ENCODE assay signal across 20 cellular contexts in genomic region chr3:179192542-179192941, GRCh38. TPM values are rescaled to one million over a fixed set of nuclear protein-coding genes. Genes with fewer than 3 reads are reported as not detected.
DNase-seq lines count a peak whose midpoint lies in the region; ATAC-seq, FAIRE-seq and TF ChIP-seq lines count a peak whose summit lies in the region.
"Had no signal": no experiment of that assay in that cellular context is flagged by ENCODE, and none has a peak within 500 bp of the region (broad histone marks: within the 10 kb centered on the region; RNA-seq: fewer than 3 reads in every experiment).

No MANE protein-coding gene starts in this region.

- in situ Hi-C loops in HepG2 (cut with HindIII; ENCODE audit: extremely low pct_ligation_motif_present, low pct_unique_long_range_greater_than_20kb) = no loop called here
- in situ Hi-C loops in GM12878 (cut with MboI) = no loop called here

- intact Hi-C loops in HepG2 (cut with micrococcal nuclease; ENCODE audit: unreplicated experiment) (no loop called here), right lobe of liver (cut with DNase I) (no loop called here), GM12878 (cut with micrococcal nuclease; ENCODE audit: unreplicated experiment) (no loop called here)

- no peak overlapping the region for H2BK120ac ChIP-seq in mesenchymal stem cell (ENCODE audit: low read depth, low read length)

- no peaks in the 10 kb centered on the region for H3K9me3 Mint-ChIP-seq in osteocyte (ENCODE audit: unreplicated experiment)
- H3K9me3 Mint-ChIP-seq: CD4-positive, alpha-beta memory T cell; HFFc6 had no signal

- no peak for TF ChIP-seq RAD21 in HepG2 (CRISPR knock-in tag; IDR thresholded peaks at IDR 0.05)
- TF ChIP-seq RAD21 in GM12878 (IDR thresholded peaks at IDR 0.05; ENCODE audit: insufficient read depth, low read depth, low read length) = no peak

- H2AK5ac ChIP-seq in mesenchymal stem cell (ENCODE audit: low read length, severe bottlenecking) = no peak overlapping the region

- no peak overlapping the region for H3K23ac ChIP-seq in mesenchymal stem cell (ENCODE audit: low read length in 2 of 2)

- CTCF ChIA-PET in HepG2 (lab: Yijun Ruan, JAX; ENCODE audit: low intra/inter-chr PET ratio, low total read pairs) = no interaction called here
- CTCF ChIA-PET in GM12878 (lab: Yijun Ruan, JAX) = interaction anchor here (1.6 kb wide), 1 partner anchor 25 kb away, joined by 3 read pairs; no protein-coding TSS in a partner anchor

- H3K4me3 ChIP-seq in HepG2 (replicated peaks in 1 of 3; ENCODE audit: insufficient read depth in 1 of 3, low read depth in 2 of 3, low read length in 3 of 3) (no peak overlapping the region), right lobe of liver (no peak overlapping the region), LNCaP clone FGC (ENCODE audit: low read depth, low read length) (no peak overlapping the region), GM12878 (no peak overlapping the region), mesenchymal stem cell (ENCODE audit: insufficient read depth in 1 of 2, low read depth in 1 of 2, low read length in 2 of 2) (no peak overlapping the region)
- H3K4me3 ChIP-seq: BLaER1 treated with 17β-estradiol and CSF1 and Interleukin-3, amounts not matched to agents 10 nM and 100 nM had no signal

- WGBS in HepG2 (ENCODE audit: low lambda C conversion rate) = 88% methylated on average over 3 of the region's 3 CpGs
- 63% methylated on average over 3 of the region's 3 CpGs for WGBS in right lobe of liver (ENCODE audit: insufficient coverage, low coverage, low lambda C conversion rate, missing lambda C conversion rate)
- WGBS in GM12878 (ENCODE audit: insufficient coverage, insufficient replicate concordance, low lambda C conversion rate, missing lambda C conversion rate) = 64% methylated on average over 3 of the region's 3 CpGs
- WGBS in mesenchymal stem cell = 80% methylated on average over 2 of the region's 3 CpGs

- no peaks in the 10 kb centered on the region for H3K27me3 Mint-ChIP-seq in osteocyte (ENCODE audit: unreplicated experiment)
- H3K27me3 Mint-ChIP-seq: CD4-positive, alpha-beta memory T cell had no signal

- no peak overlapping the region for H3K4ac ChIP-seq in mesenchymal stem cell (ENCODE audit: low read depth in 1 of 2, low read length in 2 of 2)

- H3K9ac ChIP-seq in HepG2 (ENCODE audit: insufficient read depth, low read depth, low read length) (no peak overlapping the region), GM12878 (ENCODE audit: control insufficient read depth, insufficient read depth, low read length) (no peak overlapping the region), mesenchymal stem cell (ENCODE audit: low read length) (no peak overlapping the region)
- H3K9ac ChIP-seq: BLaER1 treated with 17β-estradiol and CSF1 and Interleukin-3, amounts not matched to agents 10 nM and 100 nM had no signal

- no peak overlapping the region for H2BK12ac ChIP-seq in mesenchymal stem cell (ENCODE audit: low read length in 2 of 2)

- H3K36me3 ChIP-seq in HepG2 (replicated peaks in 1 of 2; ENCODE audit: control insufficient read depth in 1 of 2, insufficient read depth in 2 of 2, low read length in 2 of 2) (no peaks in the 10 kb centered on the region), right lobe of liver (no peaks in the 10 kb centered on the region), GM12878 (ENCODE audit: control insufficient read depth in 2 of 2, insufficient read depth in 2 of 2, low read length in 1 of 2) (no peaks in the 10 kb centered on the region), mesenchymal stem cell (ENCODE audit: control insufficient read depth in 1 of 2, insufficient read depth in 2 of 2, low read depth in 1 of 2, low read length in 2 of 2) (no peaks in the 10 kb centered on the region)
- H3K36me3 ChIP-seq: BLaER1 treated with 17β-estradiol and CSF1 and Interleukin-3, amounts not matched to agents 10 nM and 100 nM had no signal

- POLR2A ChIA-PET in HepG2 (lab: Yijun Ruan, JAX) (no interaction called here), GM12878 (lab: Charles Lee) (no interaction called here)

- H3K4me1 Mint-ChIP-seq in osteocyte (ENCODE audit: unreplicated experiment) = peaks cover 84% of the 10 kb centered on the region

- H3K79me1 ChIP-seq in mesenchymal stem cell (replicated peaks; ENCODE audit: low read length, poor library complexity, severe bottlenecking) = peaks cover 16% of the 10 kb centered on the region

- H3K4me1 ChIP-seq in HepG2 (ENCODE audit: insufficient read depth, low read length) (peaks cover 8% of the 10 kb centered on the region), right lobe of liver (peaks cover 0 to 7% (median 0%) of the 10 kb centered on the region in 4 donors), GM12878 (ENCODE audit: control insufficient read depth, insufficient read depth, low read length) (peaks cover 14% of the 10 kb centered on the region), mesenchymal stem cell (ENCODE audit: control insufficient read depth, insufficient read depth, low read depth, low read length) (peaks cover 4% of the 10 kb centered on the region)

- no peak overlapping the region for H3K4me2 ChIP-seq in HepG2 (ENCODE audit: low read depth, low read length)
- no peak overlapping the region for H3K4me2 ChIP-seq in GM12878 (ENCODE audit: control insufficient read depth, insufficient read depth)
- H3K4me2 ChIP-seq in mesenchymal stem cell (ENCODE audit: low read length, poor library complexity, severe bottlenecking) = no peak overlapping the region

- H2BK15ac ChIP-seq in mesenchymal stem cell (ENCODE audit: low read depth, poor library complexity, severe bottlenecking) = no peak overlapping the region

- H3K79me2 ChIP-seq in HepG2 (ENCODE audit: insufficient read depth, low read length) (no peaks in the 10 kb centered on the region), GM12878 (ENCODE audit: control insufficient read depth, insufficient read depth, low read length) (peaks cover 9% of the 10 kb centered on the region)

- SMC1A ChIA-PET in GM12878 (lab: Charles Lee; ENCODE audit: uncharacterized antibody, unreplicated experiment) = interaction anchor here (1.1 kb wide), 1 partner anchor 10 kb away, joined by 3 read pairs; no protein-coding TSS in a partner anchor

- no peak for TF ChIP-seq EP300 in HepG2 (IDR thresholded peaks at IDR 0.05; ENCODE audit: low read depth in 2 of 2, low read length in 2 of 2)
- no peak for TF ChIP-seq EP300 in HepG2 (CRISPR knock-in tag; IDR thresholded peaks at IDR 0.05; ENCODE audit: borderline replicate concordance)
- no peak for TF ChIP-seq EP300 in GM12878 (IDR thresholded peaks at IDR 0.05; ENCODE audit: borderline replicate concordance in 1 of 2, control insufficient read depth in 1 of 2, low read depth in 2 of 2, low read length in 2 of 2)

- H3K27me3 ChIP-seq in HepG2 (ENCODE audit: control insufficient read depth in 1 of 2, insufficient read depth in 2 of 2, low read length in 2 of 2) (no peaks in the 10 kb centered on the region), right lobe of liver (no peaks in the 10 kb centered on the region), GM12878 (replicated peaks in 1 of 2; ENCODE audit: control insufficient read depth in 2 of 2, insufficient read depth in 2 of 2, low read length in 1 of 2) (no peaks in the 10 kb centered on the region), mesenchymal stem cell (ENCODE audit: control insufficient read depth in 1 of 2, insufficient read depth in 1 of 2, low read length in 2 of 2) (no peaks in the 10 kb centered on the region)
- H3K27me3 ChIP-seq: BLaER1 treated with 17β-estradiol and CSF1 and Interleukin-3, amounts not matched to agents 10 nM and 100 nM had no signal

- H4K91ac ChIP-seq in mesenchymal stem cell (ENCODE audit: low read length) = no peak overlapping the region

- no TSS peak for BruUV-seq in HepG2 (replicated peaks; lab: Mats Ljungman, UMichigan)
- no TSS peak for BruUV-seq in GM12878 (replicated peaks; lab: Mats Ljungman, UMichigan)

- H3K4me3 Mint-ChIP-seq in osteocyte (ENCODE audit: unreplicated experiment) = no peak overlapping the region
- H3K4me3 Mint-ChIP-seq: HFFc6 had no signal

- no peak overlapping the region for H4K8ac ChIP-seq in mesenchymal stem cell (ENCODE audit: low read length)

- H4K20me1 ChIP-seq in HepG2 (ENCODE audit: insufficient read depth, low read length) = peaks cover 5% of the 10 kb centered on the region; the same call in 1 of the 2 replicates
- H4K20me1 ChIP-seq in GM12878 (ENCODE audit: control insufficient read depth, insufficient read depth) = no peaks in the 10 kb centered on the region

- ATAC-seq in HepG2 (no peak), right lobe of liver (no peak), GM12878 (no peak), HG02852 (IDR thresholded peaks at IDR 0.05; ENCODE audit: unreplicated experiment) (no peak)

- no peak overlapping the region for H3K14ac ChIP-seq in mesenchymal stem cell (ENCODE audit: low read length in 2 of 2)

- peak overlapping the region; percentile 87 for H3K27ac Mint-ChIP-seq in osteocyte (ENCODE audit: unreplicated experiment)
- H3K27ac Mint-ChIP-seq: HFFc6 had no signal

- H3K9me3 ChIP-seq in HepG2 (ENCODE audit: low read length) = no peaks in the 10 kb centered on the region
- no peaks in the 10 kb centered on the region for H3K9me3 ChIP-seq in right lobe of liver
- H3K9me3 ChIP-seq in GM12878 (replicated peaks; ENCODE audit: control insufficient read depth, insufficient read depth, low read length) = no peaks in the 10 kb centered on the region
- no peaks in the 10 kb centered on the region for H3K9me3 ChIP-seq in mesenchymal stem cell (ENCODE audit: control insufficient read depth, low read length)
- H3K9me3 ChIP-seq: BLaER1 treated with 17β-estradiol and CSF1 and Interleukin-3, amounts not matched to agents 10 nM and 100 nM had no signal

- H2AFZ ChIP-seq in HepG2 (ENCODE audit: low read length) (no peak overlapping the region), GM12878 (ENCODE audit: control insufficient read depth, low read depth, low read length) (no peak overlapping the region), mesenchymal stem cell (ENCODE audit: low read depth, low read length) (no peak overlapping the region)

- H2BK5ac ChIP-seq in mesenchymal stem cell (ENCODE audit: low read depth, low read length, poor library complexity, severe bottlenecking) = no peak overlapping the region

- peaks cover 3% of the 10 kb centered on the region for H3K36me3 Mint-ChIP-seq in osteocyte (ENCODE audit: unreplicated experiment)

- FAIRE-seq in HepG2 (lab: Jason Lieb, UNC) (no peak), GM12878 (lab: Jason Lieb, UNC) (no peak), RCC 7860 (lab: Jason Lieb, UNC) (no peak)
- FAIRE-seq: GM19239 had no signal

- H3K27ac ChIP-seq in HepG2 (ENCODE audit: extremely low read length, insufficient read depth, low read length) (no peak overlapping the region), right lobe of liver (no peak overlapping the region), GM12878 (ENCODE audit: control insufficient read depth, insufficient read depth) (no peak overlapping the region), mesenchymal stem cell (ENCODE audit: low read length, poor library complexity, severe bottlenecking) (no peak overlapping the region)
- H3K27ac ChIP-seq: BLaER1 treated with 17β-estradiol and CSF1 and Interleukin-3, amounts not matched to agents 10 nM and 100 nM; HL-60 had no signal

- TF ChIP-seq CTCF in HepG2 (CRISPR knock-in tag; IDR thresholded peaks at IDR 0.05) = no peak
- no peak for TF ChIP-seq CTCF in right lobe of liver (IDR thresholded peaks at IDR 0.05)
- TF ChIP-seq CTCF in LNCaP clone FGC (IDR thresholded peaks at IDR 0.05; ENCODE audit: control insufficient read depth, extremely low read depth, insufficient read depth) = no peak
- TF ChIP-seq CTCF in GM12878 (IDR thresholded peaks at IDR 0.05 in 2 of 3, conservative IDR thresholded peaks at IDR 0.05 in 1 of 3; ENCODE audit: control insufficient read depth in 2 of 3, extremely low read depth in 1 of 3, insufficient read depth in 1 of 3, low read depth in 3 of 3, low read length in 3 of 3) = no peak
- no peak for TF ChIP-seq CTCF in osteocyte (IDR thresholded peaks at IDR 0.05)

- no peak overlapping the region for H3K18ac ChIP-seq in mesenchymal stem cell (ENCODE audit: low read depth in 1 of 2, low read length in 2 of 2)

- RAD21 ChIA-PET in GM12878 (lab: Charles Lee; ENCODE audit: unreplicated experiment) = no interaction called here

- TF ChIP-seq POLR2A in HepG2 (IDR thresholded peaks at IDR 0.05; ENCODE audit: insufficient read depth in 1 of 2, low read depth in 2 of 2, low read length in 2 of 2) (no peak), right lobe of liver (IDR thresholded peaks at IDR 0.05) (no peak), GM12878 (IDR thresholded peaks at IDR 0.05; ENCODE audit: low read depth, low read length) (no peak)

- no peak for DNase-seq in HepG2 (ENCODE audit: low spot score)
- no peak for DNase-seq in right lobe of liver
- DNase-seq in LNCaP clone FGC (ENCODE audit: low read depth) = peak; percentile 33
- no peak for DNase-seq in GM12878 (ENCODE audit: low read depth, low spot score)
- no peak for DNase-seq in osteocyte (ENCODE audit: extremely low spot score, unreplicated experiment)
- no peak for DNase-seq in mesenchymal stem cell
- DNase-seq in RCC 7860 (ENCODE audit: low spot score) = no peak
- DNase-seq: 8988T; AML-193; CD4-positive, alpha-beta memory T cell; COR-L47; DND-41; GDM1; GOT3; HCEC 1CT; HFFc6 had no signal

RNA-seq across cellular contexts. Expression of gene PIK3CA, which starts 44.4 kb away (rescaled TPM):
- total RNA-seq in HepG2 (2016; rRNA removed; fragmentation: Illumina TruSeq; extraction: Trizol) (11.4 and 20.4 TPM in 2 replicates), right lobe of liver (10 to 100 TPM in 3 of 6 experiments, 1 to 10 TPM in 3; 6.5 to 13.1 (median 11.2) TPM), GM12878 (2014; rRNA removed) (10.8 and 13.9 TPM in 2 replicates), GM12878 (2014; rRNA removed; fragmentation: Illumina TruSeq; extraction: Trizol) (18.6 and 18.7 TPM in 2 replicates), GM12878 (2021) (16.9 and 17.4 TPM in 2 replicates), osteocyte (42.1 and 48.1 TPM in 2 replicates)
- total RNA-seq in HepG2 (2016; cell fraction: cytosol; rRNA removed; fragmentation: Illumina TruSeq; extraction: Trizol; ENCODE audit: low read depth) = 1.7 and 1.8 TPM in 2 replicates
- total RNA-seq in HepG2 (2016; cell fraction: insoluble cytoplasmic fraction; rRNA removed; fragmentation: Illumina TruSeq; extraction: Trizol) = 11.5 and 16.5 TPM in 2 replicates
- 7.8 and 8.2 TPM in 2 replicates for total RNA-seq in HepG2 (2016; cell fraction: membrane; rRNA removed; fragmentation: Illumina TruSeq; extraction: Trizol)
- 15.1 and 17.9 TPM in 2 replicates for total RNA-seq in HepG2 (2016; cell fraction: nucleus; rRNA removed; fragmentation: Illumina TruSeq; extraction: Trizol)
- polyA plus RNA-seq in HepG2 (2011; rRNA removed) (4.6 and 5.7 TPM in 2 replicates), GM12878 (2011; rRNA removed) (15.7 and 28.9 TPM in 2 replicates), GM12878 (2014; fragmentation: Illumina TruSeq; extraction: Trizol) (13.3 and 15.3 TPM in 2 replicates), GM12878 (2014; fragmentation: Nextera tagmentation; extraction: Ambion mirVana) (1 to 10 TPM; 3.0 to 4.1 TPM), GM12878 (2014; rRNA removed) (6.7 and 7.0 TPM in 2 replicates), GM12878 (2016; fragmentation: Nextera tagmentation; extraction: Ambion mirVana) (1 to 10 TPM; 3.5 to 7.2 TPM)
- 1.9 and 3.7 TPM in 2 replicates for polyA plus RNA-seq in HepG2 (2011; cell fraction: cytosol; rRNA removed)
- polyA plus RNA-seq in HepG2 (2011; cell fraction: nucleus; rRNA removed) = 4.1 and 4.3 TPM in 2 replicates
- 10.5 and 14.0 TPM in 2 replicates for polyA plus RNA-seq in HepG2 (2012)
- 0.44 and 0.45 TPM in 2 replicates for polyA plus RNA-seq in HepG2 (2016; cell fraction: cytosol; fragmentation: Illumina TruSeq; extraction: Trizol; ENCODE audit: low read depth)
- 8.7 and 11.5 TPM in 2 replicates for polyA plus RNA-seq in HepG2 (2016; cell fraction: insoluble cytoplasmic fraction; fragmentation: Illumina TruSeq; extraction: Trizol; ENCODE audit: low read depth)
- 2.3 and 2.4 TPM in 2 replicates for polyA plus RNA-seq in HepG2 (2016; cell fraction: membrane; fragmentation: Illumina TruSeq; extraction: Trizol; ENCODE audit: low read depth)
- 9.7 and 10.7 TPM in 2 replicates for polyA plus RNA-seq in HepG2 (2016; cell fraction: nucleus; fragmentation: Illumina TruSeq; extraction: Trizol; ENCODE audit: insufficient read depth, low read depth)
- polyA minus RNA-seq in HepG2 (2011; rRNA and poly(A)+ RNA removed; ENCODE audit: low replicate concordance) = 4.0 and 7.4 TPM in 2 replicates
- 10.3 and 13.2 TPM in 2 replicates for polyA minus RNA-seq in HepG2 (2011; cell fraction: cytosol; rRNA and poly(A)+ RNA removed)
- polyA minus RNA-seq in HepG2 (2011; cell fraction: nucleus; rRNA and poly(A)+ RNA removed) = 36.6 and 37.7 TPM in 2 replicates
- total RNA-seq in GM12878 (2013; cell fraction: nucleolus; rRNA removed) = 36.3 and 42.4 TPM in 2 replicates
- polyA plus RNA-seq in GM12878 (2011; ENCODE audit: low read depth) = 8.2 TPM
- 3.8 and 5.9 TPM in 2 replicates for polyA plus RNA-seq in GM12878 (2011; cell fraction: cytosol; rRNA removed)
- 9.5 and 12.6 TPM in 2 replicates for polyA plus RNA-seq in GM12878 (2011; cell fraction: nucleus; rRNA removed)
- 7.3 and 12.3 TPM in 2 replicates for polyA plus RNA-seq in GM12878 (2012)
- polyA minus RNA-seq in GM12878 (2011; rRNA and poly(A)+ RNA removed) = 17.2 and 30.1 TPM in 2 replicates
- polyA minus RNA-seq in GM12878 (2011; cell fraction: cytosol; rRNA and poly(A)+ RNA removed) = 9.1 and 10.8 TPM in 2 replicates
- 10.5 and 12.6 TPM in 2 replicates for polyA minus RNA-seq in GM12878 (2011; cell fraction: nucleus; rRNA and poly(A)+ RNA removed)
- polyA plus RNA-seq in mesenchymal stem cell (2013, experiment 1 of 2) = 12.6 TPM
- 14.7 TPM for polyA plus RNA-seq in mesenchymal stem cell (2013, experiment 2 of 2)

RNA-seq across cellular contexts. Expression of gene KCNMB3, which starts 58.4 kb away (rescaled TPM):
- total RNA-seq in HepG2 (2016; rRNA removed; fragmentation: Illumina TruSeq; extraction: Trizol) (2.4 and 4.3 TPM in 2 replicates), right lobe of liver (1 to 10 TPM; 1.4 to 2.3 (median 1.7) TPM), GM12878 (2014; rRNA removed) (2.2 and 2.3 TPM in 2 replicates), GM12878 (2014; rRNA removed; fragmentation: Illumina TruSeq; extraction: Trizol) (2.9 and 3.2 TPM in 2 replicates), GM12878 (2021) (1.7 and 2.1 TPM in 2 replicates), osteocyte (2.6 and 3.2 TPM in 2 replicates)
- 1.1 TPM in 2 replicates for total RNA-seq in HepG2 (2016; cell fraction: cytosol; rRNA removed; fragmentation: Illumina TruSeq; extraction: Trizol; ENCODE audit: low read depth)
- 1.3 and 3.9 TPM in 2 replicates for total RNA-seq in HepG2 (2016; cell fraction: insoluble cytoplasmic fraction; rRNA removed; fragmentation: Illumina TruSeq; extraction: Trizol)
- 1.3 and 1.8 TPM in 2 replicates for total RNA-seq in HepG2 (2016; cell fraction: membrane; rRNA removed; fragmentation: Illumina TruSeq; extraction: Trizol)
- total RNA-seq in HepG2 (2016; cell fraction: nucleus; rRNA removed; fragmentation: Illumina TruSeq; extraction: Trizol) = 9.9 and 12.3 TPM in 2 replicates
- polyA plus RNA-seq in HepG2 (2011; rRNA removed) (7.1 and 8.7 TPM in 2 replicates), GM12878 (2011; rRNA removed) (3.4 and 4.3 TPM in 2 replicates), GM12878 (2014; fragmentation: Illumina TruSeq; extraction: Trizol) (4.6 and 4.8 TPM in 2 replicates), GM12878 (2014; fragmentation: Nextera tagmentation; extraction: Ambion mirVana) (1 to 10 TPM; 1.2 to 3.2 TPM), GM12878 (2014; rRNA removed) (1.7 and 2.2 TPM in 2 replicates), GM12878 (2016; fragmentation: Nextera tagmentation; extraction: Ambion mirVana) (under 1 TPM; 0.20 to 0.62 TPM)
- polyA plus RNA-seq in HepG2 (2011; cell fraction: cytosol; rRNA removed) = 3.1 and 5.4 TPM in 2 replicates
- polyA plus RNA-seq in HepG2 (2011; cell fraction: nucleus; rRNA removed) = 13.3 and 15.6 TPM in 2 replicates
- polyA plus RNA-seq in HepG2 (2012) = 10.1 and 14.9 TPM in 2 replicates
- polyA plus RNA-seq in HepG2 (2016; cell fraction: cytosol; fragmentation: Illumina TruSeq; extraction: Trizol; ENCODE audit: low read depth) = 0.58 and 0.87 TPM in 2 replicates
- 2.1 and 2.2 TPM in 2 replicates for polyA plus RNA-seq in HepG2 (2016; cell fraction: insoluble cytoplasmic fraction; fragmentation: Illumina TruSeq; extraction: Trizol; ENCODE audit: low read depth)
- polyA plus RNA-seq in HepG2 (2016; cell fraction: membrane; fragmentation: Illumina TruSeq; extraction: Trizol; ENCODE audit: low read depth) = 1.0 and 1.6 TPM in 2 replicates
- polyA plus RNA-seq in HepG2 (2016; cell fraction: nucleus; fragmentation: Illumina TruSeq; extraction: Trizol; ENCODE audit: insufficient read depth, low read depth) = 16.1 and 23.2 TPM in 2 replicates
- 1.6 and 5.2 TPM in 2 replicates for polyA minus RNA-seq in HepG2 (2011; rRNA and poly(A)+ RNA removed; ENCODE audit: low replicate concordance)
- polyA minus RNA-seq in HepG2 (2011; cell fraction: cytosol; rRNA and poly(A)+ RNA removed) = 1.2 and 1.7 TPM in 2 replicates
- 27.2 and 32.1 TPM in 2 replicates for polyA minus RNA-seq in HepG2 (2011; cell fraction: nucleus; rRNA and poly(A)+ RNA removed)
- 10.5 and 12.3 TPM in 2 replicates for total RNA-seq in GM12878 (2013; cell fraction: nucleolus; rRNA removed)
- 1.5 TPM for polyA plus RNA-seq in GM12878 (2011; ENCODE audit: low read depth)
- polyA plus RNA-seq in GM12878 (2011; cell fraction: cytosol; rRNA removed) = 2.1 and 2.2 TPM in 2 replicates
- 9.6 and 9.9 TPM in 2 replicates for polyA plus RNA-seq in GM12878 (2011; cell fraction: nucleus; rRNA removed)
- polyA plus RNA-seq in GM12878 (2012) = 3.8 and 7.8 TPM in 2 replicates
- polyA minus RNA-seq in GM12878 (2011; rRNA and poly(A)+ RNA removed) = 5.2 and 5.9 TPM in 2 replicates
- polyA minus RNA-seq in GM12878 (2011; cell fraction: cytosol; rRNA and poly(A)+ RNA removed) = 0.80 and 0.83 TPM in 2 replicates
- polyA minus RNA-seq in GM12878 (2011; cell fraction: nucleus; rRNA and poly(A)+ RNA removed) = 6.6 and 12.0 TPM in 2 replicates
- polyA plus RNA-seq in mesenchymal stem cell (2013, experiment 1 of 2) = 0.98 TPM
- 0.77 TPM for polyA plus RNA-seq in mesenchymal stem cell (2013, experiment 2 of 2)

Comparison
In these comparisons a context has a peak if more than half of its experiments do, and no peak if none do; other contexts are left out.
1. Of the 75 proteins assayed by ChIP-seq in both HepG2 and GM12878: peak only in HepG2: none; only in GM12878: none; in both: ZBTB40; in neither: 74.